14 cellular contexts compared by ENCODE assay signal in the genomic region with DNA sequence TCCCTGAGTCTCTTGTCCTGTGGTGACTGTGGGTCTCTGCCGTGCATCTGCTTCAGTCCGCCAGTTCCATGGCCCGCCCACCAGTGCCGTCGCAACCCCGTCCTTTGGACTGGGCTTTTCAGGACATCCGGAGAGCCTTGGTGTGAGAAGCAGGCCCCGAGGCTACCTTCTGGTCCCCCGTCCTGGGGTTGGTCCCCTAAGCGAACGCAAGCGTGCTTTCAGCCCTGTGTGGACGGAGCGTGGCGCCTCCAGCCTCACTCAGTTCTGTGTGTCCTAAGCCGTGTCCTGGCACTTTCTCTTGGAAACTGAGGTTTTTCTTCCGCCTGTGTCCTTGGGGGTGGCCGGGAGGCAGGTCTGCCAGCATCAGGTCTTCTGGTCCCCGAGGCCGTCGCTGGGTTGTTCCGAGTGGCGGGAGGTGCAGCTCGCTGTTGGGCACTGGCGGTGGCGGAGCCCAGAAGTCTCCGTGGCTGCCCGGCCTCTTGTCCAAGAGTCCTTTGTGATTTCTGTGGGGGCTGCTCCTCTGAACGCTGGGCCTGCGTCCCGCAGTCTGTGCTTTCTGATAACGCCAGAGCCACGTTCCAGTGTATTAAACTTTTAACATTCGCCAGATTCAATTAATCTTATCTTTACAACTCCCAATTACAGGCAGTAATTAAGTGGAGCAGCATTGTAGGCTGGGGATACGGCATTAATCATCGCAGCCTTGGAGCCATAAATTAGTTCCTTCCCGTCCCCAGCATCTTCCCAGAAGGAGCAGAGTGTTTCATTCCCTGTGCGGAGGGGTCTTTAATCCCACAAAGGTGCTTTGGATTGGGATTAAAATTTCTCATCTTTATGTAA.
DNase-seq lines count a peak whose midpoint lies in the region; ATAC-seq and TF ChIP-seq lines count a peak whose summit lies in the region.
"Had no signal": no experiment of that assay in that cellular context is flagged by ENCODE, and none has a peak within 500 bp of the region (broad histone marks: within the 10 kb centered on the region; RNA-seq: fewer than 3 reads in every experiment).

No MANE protein-coding gene starts in this region.

- peaks cover 19% of the 10 kb centered on the region for H3K9me3 Mint-ChIP-seq in glutamatergic neuron (ENCODE audit: unreplicated experiment)
- H3K9me3 Mint-ChIP-seq in neural progenitor cell = no peaks in the 10 kb centered on the region
- H3K9me3 Mint-ChIP-seq: CD8-positive, alpha-beta memory T cell had no signal

- H3K27me3 Mint-ChIP-seq in glutamatergic neuron (ENCODE audit: unreplicated experiment) (peaks cover 14% of the 10 kb centered on the region), neural progenitor cell (ENCODE audit: insufficient read depth, low read depth) (no peaks in the 10 kb centered on the region)
- H3K27me3 Mint-ChIP-seq: B cell; CD8-positive, alpha-beta memory T cell had no signal

- no peak for DNase-seq in glutamatergic neuron
- DNase-seq in neural progenitor cell (ENCODE audit: low spot score) = no peak
- DNase-seq in vagina (ENCODE audit: extremely low spot score in 2 of 2) = no peak
- no peak for DNase-seq in DMS79 (lab: John Stamatoyannopoulos, UW)
- DNase-seq in NCI-H1092 treated with DMSO at 0.1 percent for 48 hours (lab: John Stamatoyannopoulos, UW) = no peak
- DNase-seq in NOMO-1 treated with DMSO at 0.1 percent for 48 hours (lab: John Stamatoyannopoulos, UW; ENCODE audit: unreplicated experiment) = no peak
- DNase-seq: ACHN; CD8-positive, alpha-beta memory T cell; MM.1S; NCI-H1930; NCI-H2171; NCI-H510A had no signal

- no peak overlapping the region for H3K27ac ChIP-seq in neural progenitor cell
- H3K27ac ChIP-seq in vagina = peak overlapping the region; percentile 2

- TF ChIP-seq CTCF in glutamatergic neuron (IDR thresholded peaks at IDR 0.05; ENCODE audit: partially characterized antibody, unreplicated experiment) (no peak), neural progenitor cell (IDR thresholded peaks at IDR 0.05) (no peak), vagina (IDR thresholded peaks at IDR 0.05) (no peak)

- H2AFZ ChIP-seq in neural progenitor cell (replicated peaks) = no peak overlapping the region

- H3K9ac ChIP-seq in neural progenitor cell = no peak overlapping the region

- no peak for ATAC-seq in SK-N-SH treated with all-trans-retinoic acid at 6 μM for 48 hours

- H4K20me1 ChIP-seq in neural progenitor cell (ENCODE audit: low read depth) = peaks cover 54% of the 10 kb centered on the region

- H3K4me3 ChIP-seq in neural progenitor cell = no peak overlapping the region
- no peak overlapping the region for H3K4me3 ChIP-seq in vagina

- TF ChIP-seq POLR2A in vagina (IDR thresholded peaks at IDR 0.05) = no peak

- H3K36me3 ChIP-seq in neural progenitor cell (no peaks in the 10 kb centered on the region), vagina (peaks cover 0 to 19% of the 10 kb centered on the region in 2 donors)

- H3K9me3 ChIP-seq in neural progenitor cell (ENCODE audit: low read depth) (no peaks in the 10 kb centered on the region), vagina (no peaks in the 10 kb centered on the region)

- H3K36me3 Mint-ChIP-seq in glutamatergic neuron (ENCODE audit: unreplicated experiment) = no peaks in the 10 kb centered on the region
- H3K36me3 Mint-ChIP-seq in neural progenitor cell = peaks cover 21% of the 10 kb centered on the region

- H3F3A ChIP-seq in neural progenitor cell (ENCODE audit: low read depth) = no peaks in the 10 kb centered on the region

- H3K27ac Mint-ChIP-seq in glutamatergic neuron (ENCODE audit: unreplicated experiment) (peak overlapping the region; percentile 52), neural progenitor cell (peak overlapping the region; percentile 42)
- H3K27ac Mint-ChIP-seq: B cell had no signal

- H3K27me3 ChIP-seq in neural progenitor cell (no peaks in the 10 kb centered on the region), vagina (no peaks in the 10 kb centered on the region)

- peaks cover 11% of the 10 kb centered on the region for H3K4me1 ChIP-seq in neural progenitor cell
- peaks cover 22% of the 10 kb centered on the region for H3K4me1 ChIP-seq in vagina

- no peak overlapping the region for H3K4me3 Mint-ChIP-seq in glutamatergic neuron (ENCODE audit: unreplicated experiment)
- H3K4me3 Mint-ChIP-seq in neural progenitor cell = no peak overlapping the region
- H3K4me3 Mint-ChIP-seq: B cell; CD8-positive, alpha-beta memory T cell had no signal

- H3K79me2 ChIP-seq in neural progenitor cell (ENCODE audit: low read depth) = no peaks in the 10 kb centered on the region

- H3K4me1 Mint-ChIP-seq in glutamatergic neuron (ENCODE audit: low read depth, unreplicated experiment) = peaks cover 33% of the 10 kb centered on the region
- H3K4me1 Mint-ChIP-seq in neural progenitor cell = peaks cover 19% of the 10 kb centered on the region

- intact Hi-C loops in vagina (cut with DNase I) = no loop called here

- no peak overlapping the region for H3K4me2 ChIP-seq in neural progenitor cell

TF ChIP-seq in SK-N-SH treated with all-trans-retinoic acid at 6 μM for 48 hours, 23 proteins besides CTCF, POLR2A, EP300 and RAD21:
- no peak for TF ChIP-seq TOX (CRISPR knock-in tag; IDR thresholded peaks at IDR 0.05; ENCODE audit: borderline replicate concordance)
- TF ChIP-seq TCF4 (CRISPR knock-in tag; IDR thresholded peaks at IDR 0.05; ENCODE audit: borderline replicate concordance) = peak; percentile 49; the same call in 1 of the 2 replicates
- TF ChIP-seq ZNF8 (CRISPR knock-in tag; IDR thresholded peaks at IDR 0.05) = no peak
- no peak for TF ChIP-seq ZFP30 (CRISPR knock-in tag; IDR thresholded peaks at IDR 0.05)
- TF ChIP-seq, protein P1, sequence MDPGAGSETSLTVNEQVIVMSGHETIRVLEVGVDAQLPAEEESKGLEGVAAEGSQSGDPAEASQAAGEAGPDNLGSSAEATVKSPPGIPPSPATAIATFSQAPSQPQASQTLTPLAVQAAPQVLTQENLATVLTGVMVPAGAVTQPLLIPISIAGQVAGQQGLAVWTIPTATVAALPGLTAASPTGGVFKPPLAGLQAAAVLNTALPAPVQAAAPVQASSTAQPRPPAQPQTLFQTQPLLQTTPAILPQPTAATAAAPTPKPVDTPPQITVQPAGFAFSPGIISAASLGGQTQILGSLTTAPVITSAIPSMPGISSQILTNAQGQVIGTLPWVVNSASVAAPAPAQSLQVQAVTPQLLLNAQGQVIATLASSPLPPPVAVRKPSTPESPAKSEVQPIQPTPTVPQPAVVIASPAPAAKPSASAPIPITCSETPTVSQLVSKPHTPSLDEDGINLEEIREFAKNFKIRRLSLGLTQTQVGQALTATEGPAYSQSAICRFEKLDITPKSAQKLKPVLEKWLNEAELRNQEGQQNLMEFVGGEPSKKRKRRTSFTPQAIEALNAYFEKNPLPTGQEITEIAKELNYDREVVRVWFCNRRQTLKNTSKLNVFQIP (CRISPR knock-in tag; IDR thresholded peaks at IDR 0.05; ENCODE audit: borderline replicate concordance, low read depth) = no peak
- TF ChIP-seq, protein P2, sequence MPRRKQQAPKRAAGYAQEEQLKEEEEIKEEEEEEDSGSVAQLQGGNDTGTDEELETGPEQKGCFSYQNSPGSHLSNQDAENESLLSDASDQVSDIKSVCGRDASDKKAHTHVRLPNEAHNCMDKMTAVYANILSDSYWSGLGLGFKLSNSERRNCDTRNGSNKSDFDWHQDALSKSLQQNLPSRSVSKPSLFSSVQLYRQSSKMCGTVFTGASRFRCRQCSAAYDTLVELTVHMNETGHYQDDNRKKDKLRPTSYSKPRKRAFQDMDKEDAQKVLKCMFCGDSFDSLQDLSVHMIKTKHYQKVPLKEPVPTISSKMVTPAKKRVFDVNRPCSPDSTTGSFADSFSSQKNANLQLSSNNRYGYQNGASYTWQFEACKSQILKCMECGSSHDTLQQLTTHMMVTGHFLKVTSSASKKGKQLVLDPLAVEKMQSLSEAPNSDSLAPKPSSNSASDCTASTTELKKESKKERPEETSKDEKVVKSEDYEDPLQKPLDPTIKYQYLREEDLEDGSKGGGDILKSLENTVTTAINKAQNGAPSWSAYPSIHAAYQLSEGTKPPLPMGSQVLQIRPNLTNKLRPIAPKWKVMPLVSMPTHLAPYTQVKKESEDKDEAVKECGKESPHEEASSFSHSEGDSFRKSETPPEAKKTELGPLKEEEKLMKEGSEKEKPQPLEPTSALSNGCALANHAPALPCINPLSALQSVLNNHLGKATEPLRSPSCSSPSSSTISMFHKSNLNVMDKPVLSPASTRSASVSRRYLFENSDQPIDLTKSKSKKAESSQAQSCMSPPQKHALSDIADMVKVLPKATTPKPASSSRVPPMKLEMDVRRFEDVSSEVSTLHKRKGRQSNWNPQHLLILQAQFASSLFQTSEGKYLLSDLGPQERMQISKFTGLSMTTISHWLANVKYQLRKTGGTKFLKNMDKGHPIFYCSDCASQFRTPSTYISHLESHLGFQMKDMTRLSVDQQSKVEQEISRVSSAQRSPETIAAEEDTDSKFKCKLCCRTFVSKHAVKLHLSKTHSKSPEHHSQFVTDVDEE (CRISPR knock-in tag; IDR thresholded peaks at IDR 0.05) = 0 out of 2 replicates have a peak, but pooled peaks have one; percentile 38
- no peak for TF ChIP-seq CSDC2 (CRISPR knock-in tag; IDR thresholded peaks at IDR 0.05)
- TF ChIP-seq OSR1 (CRISPR knock-in tag; IDR thresholded peaks at IDR 0.05) = no peak
- TF ChIP-seq GLIS3 (CRISPR knock-in tag; IDR thresholded peaks at IDR 0.05) = no peak
- no peak for TF ChIP-seq ARNTL (CRISPR knock-in tag; IDR thresholded peaks at IDR 0.05; ENCODE audit: borderline replicate concordance, low read depth)
- no peak for TF ChIP-seq ZNF70 (CRISPR knock-in tag; IDR thresholded peaks at IDR 0.05)
- no peak for TF ChIP-seq RARB (CRISPR knock-in tag; IDR thresholded peaks at IDR 0.05)
- no peak for TF ChIP-seq SNAI2 (CRISPR knock-in tag; IDR thresholded peaks at IDR 0.05)
- no peak for TF ChIP-seq ESRRG (CRISPR knock-in tag; IDR thresholded peaks at IDR 0.05)
- TF ChIP-seq, protein P3, sequence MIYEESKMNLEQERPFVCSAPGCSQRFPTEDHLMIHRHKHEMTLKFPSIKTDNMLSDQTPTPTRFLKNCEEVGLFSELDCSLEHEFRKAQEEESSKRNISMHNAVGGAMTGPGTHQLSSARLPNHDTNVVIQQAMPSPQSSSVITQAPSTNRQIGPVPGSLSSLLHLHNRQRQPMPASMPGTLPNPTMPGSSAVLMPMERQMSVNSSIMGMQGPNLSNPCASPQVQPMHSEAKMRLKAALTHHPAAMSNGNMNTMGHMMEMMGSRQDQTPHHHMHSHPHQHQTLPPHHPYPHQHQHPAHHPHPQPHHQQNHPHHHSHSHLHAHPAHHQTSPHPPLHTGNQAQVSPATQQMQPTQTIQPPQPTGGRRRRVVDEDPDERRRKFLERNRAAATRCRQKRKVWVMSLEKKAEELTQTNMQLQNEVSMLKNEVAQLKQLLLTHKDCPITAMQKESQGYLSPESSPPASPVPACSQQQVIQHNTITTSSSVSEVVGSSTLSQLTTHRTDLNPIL (CRISPR knock-in tag; IDR thresholded peaks at IDR 0.05; ENCODE audit: low read depth) = 0 out of 2 replicates have a peak, but pooled peaks have one; percentile 30
